In the genomic region with DNA sequence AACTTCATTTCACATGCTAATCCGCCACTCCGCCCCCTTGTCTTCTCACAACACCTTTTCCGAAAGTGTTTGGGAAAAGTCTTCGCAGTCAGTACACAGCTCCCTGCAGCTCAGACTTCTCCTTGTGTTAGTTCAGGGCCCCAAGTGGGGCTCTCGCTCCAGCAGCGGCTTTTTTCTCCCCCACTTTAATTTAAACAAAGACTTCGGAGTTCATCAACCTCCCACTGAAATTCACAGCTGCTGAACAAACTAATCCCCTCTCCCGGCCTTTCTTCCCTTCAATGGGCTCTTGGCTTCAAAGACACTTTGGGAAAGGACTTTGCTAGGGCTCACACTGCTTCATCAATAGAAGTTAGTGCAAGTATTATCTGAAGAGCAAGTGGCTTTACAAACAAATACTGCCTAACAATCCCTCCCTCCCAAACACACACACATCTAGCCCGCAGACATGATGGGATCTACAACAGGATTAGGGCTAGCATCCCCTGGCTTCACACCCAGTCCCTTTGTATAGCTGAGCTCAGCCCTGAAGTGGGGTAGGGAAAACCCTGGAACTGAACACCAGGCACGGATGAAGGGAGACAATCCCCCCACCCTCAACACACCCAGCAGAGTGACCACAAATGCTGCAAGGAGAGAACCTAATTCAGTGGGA, we compare ENCODE assay signal across 1 cellular context.
TF ChIP-seq lines count a peak whose summit lies in the region.

No MANE protein-coding gene starts in this region.

TF ChIP-seq in H1, 55 proteins besides CTCF, POLR2A, EP300 and RAD21:
- no peak for TF ChIP-seq CTBP2 (IDR thresholded peaks at IDR 0.05; ENCODE audit: borderline replicate concordance, insufficient read depth, insufficient read length, low read length)
- no peak for TF ChIP-seq TEAD4 (IDR thresholded peaks at IDR 0.05; ENCODE audit: low read depth, low read length)
- peak; percentile 53; the same call in 1 of the 2 replicates for TF ChIP-seq BACH1 (IDR thresholded peaks at IDR 0.05; ENCODE audit: low read length)
- no peak for TF ChIP-seq ASH2L (IDR thresholded peaks at IDR 0.05; ENCODE audit: low read length)
- no peak for TF ChIP-seq CEBPB (IDR thresholded peaks at IDR 0.05; ENCODE audit: low read depth, low read length)
- no peak; the same call in 1 of the 2 replicates for TF ChIP-seq TBP (IDR thresholded peaks at IDR 0.05; ENCODE audit: low read depth, low read length)
- TF ChIP-seq BRCA1 (IDR thresholded peaks at IDR 0.05; ENCODE audit: low read depth, low read length): no peak
- TF ChIP-seq SIN3A (conservative IDR thresholded peaks at IDR 0.05 in 1 of 2, IDR thresholded peaks at IDR 0.05 in 1 of 2; ENCODE audit: low read depth in 1 of 2, low read length in 2 of 2): no peak
- TF ChIP-seq, protein P1, sequence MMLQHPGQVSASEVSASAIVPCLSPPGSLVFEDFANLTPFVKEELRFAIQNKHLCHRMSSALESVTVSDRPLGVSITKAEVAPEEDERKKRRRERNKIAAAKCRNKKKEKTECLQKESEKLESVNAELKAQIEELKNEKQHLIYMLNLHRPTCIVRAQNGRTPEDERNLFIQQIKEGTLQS (IDR thresholded peaks at IDR 0.05; ENCODE audit: insufficient read depth, low read depth, low read length): no peak
- TF ChIP-seq, protein P2, sequence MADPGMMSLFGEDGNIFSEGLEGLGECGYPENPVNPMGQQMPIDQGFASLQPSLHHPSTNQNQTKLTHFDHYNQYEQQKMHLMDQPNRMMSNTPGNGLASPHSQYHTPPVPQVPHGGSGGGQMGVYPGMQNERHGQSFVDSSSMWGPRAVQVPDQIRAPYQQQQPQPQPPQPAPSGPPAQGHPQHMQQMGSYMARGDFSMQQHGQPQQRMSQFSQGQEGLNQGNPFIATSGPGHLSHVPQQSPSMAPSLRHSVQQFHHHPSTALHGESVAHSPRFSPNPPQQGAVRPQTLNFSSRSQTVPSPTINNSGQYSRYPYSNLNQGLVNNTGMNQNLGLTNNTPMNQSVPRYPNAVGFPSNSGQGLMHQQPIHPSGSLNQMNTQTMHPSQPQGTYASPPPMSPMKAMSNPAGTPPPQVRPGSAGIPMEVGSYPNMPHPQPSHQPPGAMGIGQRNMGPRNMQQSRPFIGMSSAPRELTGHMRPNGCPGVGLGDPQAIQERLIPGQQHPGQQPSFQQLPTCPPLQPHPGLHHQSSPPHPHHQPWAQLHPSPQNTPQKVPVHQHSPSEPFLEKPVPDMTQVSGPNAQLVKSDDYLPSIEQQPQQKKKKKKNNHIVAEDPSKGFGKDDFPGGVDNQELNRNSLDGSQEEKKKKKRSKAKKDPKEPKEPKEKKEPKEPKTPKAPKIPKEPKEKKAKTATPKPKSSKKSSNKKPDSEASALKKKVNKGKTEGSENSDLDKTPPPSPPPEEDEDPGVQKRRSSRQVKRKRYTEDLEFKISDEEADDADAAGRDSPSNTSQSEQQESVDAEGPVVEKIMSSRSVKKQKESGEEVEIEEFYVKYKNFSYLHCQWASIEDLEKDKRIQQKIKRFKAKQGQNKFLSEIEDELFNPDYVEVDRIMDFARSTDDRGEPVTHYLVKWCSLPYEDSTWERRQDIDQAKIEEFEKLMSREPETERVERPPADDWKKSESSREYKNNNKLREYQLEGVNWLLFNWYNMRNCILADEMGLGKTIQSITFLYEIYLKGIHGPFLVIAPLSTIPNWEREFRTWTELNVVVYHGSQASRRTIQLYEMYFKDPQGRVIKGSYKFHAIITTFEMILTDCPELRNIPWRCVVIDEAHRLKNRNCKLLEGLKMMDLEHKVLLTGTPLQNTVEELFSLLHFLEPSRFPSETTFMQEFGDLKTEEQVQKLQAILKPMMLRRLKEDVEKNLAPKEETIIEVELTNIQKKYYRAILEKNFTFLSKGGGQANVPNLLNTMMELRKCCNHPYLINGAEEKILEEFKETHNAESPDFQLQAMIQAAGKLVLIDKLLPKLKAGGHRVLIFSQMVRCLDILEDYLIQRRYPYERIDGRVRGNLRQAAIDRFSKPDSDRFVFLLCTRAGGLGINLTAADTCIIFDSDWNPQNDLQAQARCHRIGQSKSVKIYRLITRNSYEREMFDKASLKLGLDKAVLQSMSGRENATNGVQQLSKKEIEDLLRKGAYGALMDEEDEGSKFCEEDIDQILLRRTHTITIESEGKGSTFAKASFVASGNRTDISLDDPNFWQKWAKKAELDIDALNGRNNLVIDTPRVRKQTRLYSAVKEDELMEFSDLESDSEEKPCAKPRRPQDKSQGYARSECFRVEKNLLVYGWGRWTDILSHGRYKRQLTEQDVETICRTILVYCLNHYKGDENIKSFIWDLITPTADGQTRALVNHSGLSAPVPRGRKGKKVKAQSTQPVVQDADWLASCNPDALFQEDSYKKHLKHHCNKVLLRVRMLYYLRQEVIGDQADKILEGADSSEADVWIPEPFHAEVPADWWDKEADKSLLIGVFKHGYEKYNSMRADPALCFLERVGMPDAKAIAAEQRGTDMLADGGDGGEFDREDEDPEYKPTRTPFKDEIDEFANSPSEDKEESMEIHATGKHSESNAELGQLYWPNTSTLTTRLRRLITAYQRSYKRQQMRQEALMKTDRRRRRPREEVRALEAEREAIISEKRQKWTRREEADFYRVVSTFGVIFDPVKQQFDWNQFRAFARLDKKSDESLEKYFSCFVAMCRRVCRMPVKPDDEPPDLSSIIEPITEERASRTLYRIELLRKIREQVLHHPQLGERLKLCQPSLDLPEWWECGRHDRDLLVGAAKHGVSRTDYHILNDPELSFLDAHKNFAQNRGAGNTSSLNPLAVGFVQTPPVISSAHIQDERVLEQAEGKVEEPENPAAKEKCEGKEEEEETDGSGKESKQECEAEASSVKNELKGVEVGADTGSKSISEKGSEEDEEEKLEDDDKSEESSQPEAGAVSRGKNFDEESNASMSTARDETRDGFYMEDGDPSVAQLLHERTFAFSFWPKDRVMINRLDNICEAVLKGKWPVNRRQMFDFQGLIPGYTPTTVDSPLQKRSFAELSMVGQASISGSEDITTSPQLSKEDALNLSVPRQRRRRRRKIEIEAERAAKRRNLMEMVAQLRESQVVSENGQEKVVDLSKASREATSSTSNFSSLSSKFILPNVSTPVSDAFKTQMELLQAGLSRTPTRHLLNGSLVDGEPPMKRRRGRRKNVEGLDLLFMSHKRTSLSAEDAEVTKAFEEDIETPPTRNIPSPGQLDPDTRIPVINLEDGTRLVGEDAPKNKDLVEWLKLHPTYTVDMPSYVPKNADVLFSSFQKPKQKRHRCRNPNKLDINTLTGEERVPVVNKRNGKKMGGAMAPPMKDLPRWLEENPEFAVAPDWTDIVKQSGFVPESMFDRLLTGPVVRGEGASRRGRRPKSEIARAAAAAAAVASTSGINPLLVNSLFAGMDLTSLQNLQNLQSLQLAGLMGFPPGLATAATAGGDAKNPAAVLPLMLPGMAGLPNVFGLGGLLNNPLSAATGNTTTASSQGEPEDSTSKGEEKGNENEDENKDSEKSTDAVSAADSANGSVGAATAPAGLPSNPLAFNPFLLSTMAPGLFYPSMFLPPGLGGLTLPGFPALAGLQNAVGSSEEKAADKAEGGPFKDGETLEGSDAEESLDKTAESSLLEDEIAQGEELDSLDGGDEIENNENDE (IDR thresholded peaks at IDR 0.05; ENCODE audit: insufficient replicate concordance, low read length): peak; percentile 85
- TF ChIP-seq RFX5 (IDR thresholded peaks at IDR 0.05; ENCODE audit: borderline replicate concordance, low read depth, low read length): peak; percentile 54; the same call in 1 of the 2 replicates
- no peak for TF ChIP-seq CBX8 (IDR thresholded peaks at IDR 0.05; ENCODE audit: borderline replicate concordance, low read depth, low read length)
- TF ChIP-seq JUND (IDR thresholded peaks at IDR 0.05; ENCODE audit: low read length): no peak
- no peak for TF ChIP-seq KDM4A (IDR thresholded peaks at IDR 0.05; ENCODE audit: low read depth, low read length, severe bottlenecking)
- no peak for TF ChIP-seq SAP30 (IDR thresholded peaks at IDR 0.05; ENCODE audit: insufficient read depth, insufficient replicate concordance, low read length)
- no peak for TF ChIP-seq GABPA (IDR thresholded peaks at IDR 0.05; ENCODE audit: borderline replicate concordance, insufficient read depth, low read length)
- 0 out of 2 replicates have a peak, but pooled peaks have one; percentile 42 for TF ChIP-seq TAF1 (IDR thresholded peaks at IDR 0.05; ENCODE audit: low read depth, low read length)
- no peak for TF ChIP-seq HDAC6 (IDR thresholded peaks at IDR 0.05; ENCODE audit: low read depth, low read length)
- TF ChIP-seq NANOG (IDR thresholded peaks at IDR 0.05; ENCODE audit: insufficient read depth, low read depth, low read length, poor library complexity, severe bottlenecking): peak; percentile 93
- no peak for TF ChIP-seq BCL11A (IDR thresholded peaks at IDR 0.05; ENCODE audit: low read depth in 2 of 2, low read length in 2 of 2)
- TF ChIP-seq ZNF274 (IDR thresholded peaks at IDR 0.05; ENCODE audit: borderline replicate concordance, extremely low read depth, low read length): no peak
- TF ChIP-seq TCF12 (IDR thresholded peaks at IDR 0.05; ENCODE audit: low read depth, low read length): no peak
- peak; percentile 46 for TF ChIP-seq SP1 (IDR thresholded peaks at IDR 0.05; ENCODE audit: low read depth, low read length)
- no peak for TF ChIP-seq EGR1 (IDR thresholded peaks at IDR 0.05; ENCODE audit: borderline replicate concordance, low read depth, low read length)
- no peak for TF ChIP-seq SP2 (IDR thresholded peaks at IDR 0.05; ENCODE audit: low read length)
- no peak for TF ChIP-seq SRF (IDR thresholded peaks at IDR 0.05; ENCODE audit: low read depth, low read length)
- TF ChIP-seq CBX5 (IDR thresholded peaks at IDR 0.05; ENCODE audit: low read depth, low read length): no peak
- TF ChIP-seq CREB1 (IDR thresholded peaks at IDR 0.05): no peak; the same call in 1 of the 2 replicates
- TF ChIP-seq, protein P3, sequence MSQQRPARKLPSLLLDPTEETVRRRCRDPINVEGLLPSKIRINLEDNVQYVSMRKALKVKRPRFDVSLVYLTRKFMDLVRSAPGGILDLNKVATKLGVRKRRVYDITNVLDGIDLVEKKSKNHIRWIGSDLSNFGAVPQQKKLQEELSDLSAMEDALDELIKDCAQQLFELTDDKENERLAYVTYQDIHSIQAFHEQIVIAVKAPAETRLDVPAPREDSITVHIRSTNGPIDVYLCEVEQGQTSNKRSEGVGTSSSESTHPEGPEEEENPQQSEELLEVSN (IDR thresholded peaks at IDR 0.05): no peak
